17 cellular contexts compared by ENCODE assay signal in genomic region chr2:238973038-238973772, GRCh38.
DNase-seq lines count a peak whose midpoint lies in the region; ATAC-seq and TF ChIP-seq lines count a peak whose summit lies in the region.
"Had no signal": no experiment of that assay in that cellular context is flagged by ENCODE, and none has a peak within 500 bp of the region (broad histone marks: within the 10 kb centered on the region; RNA-seq: fewer than 3 reads in every experiment).

No MANE protein-coding gene starts in this region.

- no peaks in the 10 kb centered on the region for H3K27me3 ChIP-seq in SJSA1 (replicated peaks)

- H3K36me3 Mint-ChIP-seq in immature natural killer cell = no peaks in the 10 kb centered on the region

- intact Hi-C loops in sciatic nerve (cut with DNase I) = no loop called here

- H3K4me1 ChIP-seq in SJSA1 (replicated peaks) = peaks cover 24% of the 10 kb centered on the region
- H3K4me1 ChIP-seq: gastrocnemius medialis had no signal

- H3K36me3 ChIP-seq in SJSA1 = no peaks in the 10 kb centered on the region
- H3K36me3 ChIP-seq: gastrocnemius medialis had no signal

- ATAC-seq in sciatic nerve = peak; percentile 53
- no peak for ATAC-seq in HG03280 (IDR thresholded peaks at IDR 0.05; ENCODE audit: unreplicated experiment)
- ATAC-seq in HG03469 (IDR thresholded peaks at IDR 0.05; ENCODE audit: unreplicated experiment) = no peak
- ATAC-seq: activated CD8-positive, alpha-beta T cell treated with anti-CD3 and anti-CD28 coated beads for 36 hours; gastrocnemius medialis; HepG2 had no signal

- TF ChIP-seq CTCF in fibroblast of mammary gland (conservative IDR thresholded peaks at IDR 0.05; ENCODE audit: control insufficient read depth, insufficient read depth, low read depth, low read length) = no peak

- H3K27me3 Mint-ChIP-seq in immature natural killer cell (ENCODE audit: low read depth in 3 of 3) = peaks cover 4 to 23% (median 9%) of the 10 kb centered on the region in 3 donors

- no peak overlapping the region for H3K4me3 Mint-ChIP-seq in immature natural killer cell
- H3K4me3 Mint-ChIP-seq: activated CD8-positive, alpha-beta T cell treated with anti-CD3 and anti-CD28 coated beads for 36 hours had no signal

- peak overlapping the region; percentile 89 for H3K27ac ChIP-seq in SJSA1
- H3K27ac ChIP-seq: C4-2B, gastrocnemius medialis, SK-N-MC had no signal

- H3K9me3 Mint-ChIP-seq in immature natural killer cell = peaks cover 5 to 13% (median 7%) of the 10 kb centered on the region in 6 donors

- H3K4me1 Mint-ChIP-seq in immature natural killer cell = no peaks in the 10 kb centered on the region

- H3K9me3 ChIP-seq in SJSA1 (replicated peaks) = peaks cover 3% of the 10 kb centered on the region; the same call in 1 of the 2 replicates
- H3K9me3 ChIP-seq: gastrocnemius medialis had no signal

- H3K4me3 ChIP-seq in SJSA1 (no peak overlapping the region), fibroblast of mammary gland (ENCODE audit: control insufficient read depth, low read depth, low read length) (no peak overlapping the region)
- H3K4me3 ChIP-seq: gastrocnemius medialis, SK-N-MC had no signal

- H3K27ac Mint-ChIP-seq in immature natural killer cell = no peak overlapping the region
- H3K27ac Mint-ChIP-seq: activated CD8-positive, alpha-beta T cell treated with anti-CD3 and anti-CD28 coated beads for 36 hours had no signal

- peak; percentile 77 for DNase-seq in ELR (ENCODE audit: low read depth)
- peak; percentile 55 to 58 for DNase-seq in SJSA1 (ENCODE audit: low read depth in 1 of 2, low spot score in 2 of 2)
- peak; percentile 69 for DNase-seq in fibroblast of mammary gland (ENCODE audit: low read depth)
- DNase-seq in sciatic nerve (ENCODE audit: low spot score) = peak; percentile 51
- DNase-seq in activated CD8-positive, alpha-beta memory T cell treated with anti-CD3 and anti-CD28 coated beads for 24 hours = no peak
- no peak for DNase-seq in immature natural killer cell
- DNase-seq: activated CD8-positive, alpha-beta T cell treated with anti-CD3 and anti-CD28 coated beads for 36 hours; DND-41; gastrocnemius medialis; NCI-H1092; NCI-H2171 treated with DMSO at 0.1 percent for 48 hours; NK-92 treated with Interleukin-12 subunit alpha and Interleukin-12 subunit beta, amount 100 ng/mL, for 24 hours had no signal

Comparison
In these comparisons a context has a peak if more than half of its experiments do, and no peak if none do; other contexts are left out.
1. DNase-seq: peak in ELR (single experiment), SJSA1 (2 of 2), fibroblast of mammary gland (single experiment) and sciatic nerve (single experiment); none in activated CD8-positive, alpha-beta memory T cell treated with anti-CD3 and anti-CD28 coated beads for 24 hours (single experiment) and immature natural killer cell (0 of 3).